44 cellular contexts compared by ENCODE assay signal in the genomic region with DNA sequence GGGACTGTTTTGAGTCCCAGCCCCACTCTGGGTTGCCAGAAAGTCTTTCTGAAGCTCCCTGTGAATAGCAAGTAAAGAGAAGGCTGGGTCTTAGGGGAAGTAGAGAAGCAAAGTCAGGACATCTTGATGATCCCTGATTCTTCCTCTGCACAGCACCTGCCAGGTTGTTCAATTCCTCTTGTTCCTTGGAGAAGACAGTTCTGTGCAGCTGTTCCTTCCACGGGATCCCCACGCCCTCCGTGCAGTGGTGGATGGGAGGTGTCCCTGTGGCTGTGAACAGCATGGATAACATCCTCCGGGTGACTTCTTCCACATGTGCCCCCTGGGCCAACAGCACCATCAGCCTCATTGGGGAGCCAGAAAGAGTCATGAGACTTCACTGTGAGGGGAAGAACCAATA. TPM values are rescaled to one million over a fixed set of nuclear protein-coding genes. Genes with fewer than 3 reads are reported as not detected.
"Had no signal": no experiment of that assay in that cellular context is flagged by ENCODE, and none has a peak within 500 bp of the region (broad histone marks: within the 10 kb centered on the region; RNA-seq: fewer than 3 reads in every experiment).

No MANE protein-coding gene starts in this region.

- H3K27ac ChIP-seq: adrenal gland, ascending aorta, body of pancreas, brain microvascular endothelial cell, breast epithelium, cardiac muscle cell had no signal

- H3K9me3 ChIP-seq: adrenal gland, ascending aorta, body of pancreas had no signal

- H3K9me3 Mint-ChIP-seq: activated naive CD4-positive, alpha-beta T cell treated with anti-CD3 and anti-CD28 coated beads for 36 hours; activated naive CD4-positive, alpha-beta T cell treated with anti-CD3 and anti-CD28 coated beads, Interleukin-2, amount 10 ng/mL, durations not matched to agents 7 days and 5 days; activated naive CD4-positive, alpha-beta T cell treated with anti-CD3 and anti-CD28 coated beads, Interleukin-2, amount 50 U/mL, for 24 hours; activated naive CD8-positive, alpha-beta T cell treated with anti-CD3 and anti-CD28 coated beads, Interleukin-2, amount 50 U/mL, for 24 hours; activated T-helper 1 cell treated with anti-CD3 and anti-CD28 coated beads, Interleukin-12 subunit alpha, Interleukin-12 subunit beta, Interleukin-2, Interleukin-4 antibody, amounts not matched to agents 30 ng/mL and 10 ng/mL and 1 ng/mL, durations not matched to agents 14 hours and 24 hours and 36 hours; activated T-helper 2 cell treated with anti-CD3 and anti-CD28 coated beads, Interferon-gamma antibody, Interleukin-2, Interleukin-4, amounts not matched to agents 10 μg/mL and 5 μg/mL and 100 μg/mL, durations not matched to agents 14 hours and 24 hours and 36 hours; central memory CD8-positive, alpha-beta T cell had no signal

- H3K36me3 Mint-ChIP-seq: activated naive CD4-positive, alpha-beta T cell treated with anti-CD3 and anti-CD28 coated beads, Interleukin-2, amount 10 ng/mL, durations not matched to agents 7 days and 5 days; activated naive CD4-positive, alpha-beta T cell treated with anti-CD3 and anti-CD28 coated beads, Interleukin-2, amount 50 U/mL, for 72 hours; activated naive CD8-positive, alpha-beta T cell; activated naive CD8-positive, alpha-beta T cell treated with anti-CD3 and anti-CD28 coated beads for 36 hours; activated naive CD8-positive, alpha-beta T cell treated with anti-CD3 and anti-CD28 coated beads, Interleukin-2, amount 10 ng/mL, durations not matched to agents 7 days and 5 days; brain had no signal

- DNase-seq: activated effector memory CD4-positive, alpha-beta T cell treated with anti-CD3 and anti-CD28 coated beads, Interleukin-2, amount 50 U/mL, for 16 hours; activated effector memory CD4-positive, alpha-beta T cell treated with Interleukin-2 at 50 U/mL for 16 hours; activated gamma-delta T cell; activated gamma-delta T cell treated with Interleukin-2 at 50 U/mL for 16 hours; activated naive CD4-positive, alpha-beta T cell; activated naive CD4-positive, alpha-beta T cell treated with anti-CD3 and anti-CD28 coated beads for 36 hours; activated naive CD4-positive, alpha-beta T cell treated with anti-CD3 and anti-CD28 coated beads, Interleukin-2, amount 10 ng/mL, durations not matched to agents 7 days and 5 days; activated naive CD4-positive, alpha-beta T cell treated with anti-CD3 and anti-CD28 coated beads, Interleukin-2, amount 50 U/mL, for 16 hours; activated naive CD4-positive, alpha-beta T cell treated with Interleukin-2 at 50 U/mL for 16 hours; activated naive CD8-positive, alpha-beta T cell treated with anti-CD3 and anti-CD28 coated beads for 36 hours; activated naive CD8-positive, alpha-beta T cell treated with anti-CD3 and anti-CD28 coated beads, Interleukin-2, amount 10 ng/mL, durations not matched to agents 7 days and 5 days; activated naive CD8-positive, alpha-beta T cell treated with anti-CD3 and anti-CD28 coated beads, Interleukin-2, amount 50 U/mL, for 24 hours; activated T-cell treated with anti-CD3 and anti-CD28 coated beads, Interleukin-2, amount 50 U/mL, for 1 hour; activated T-cell treated with anti-CD3 and anti-CD28 coated beads, Interleukin-2, amount 50 U/mL, for 24 hours; activated T-cell treated with anti-CD3 and anti-CD28 coated beads, Interleukin-2, amount 50 U/mL, for 4 hours; activated T-cell treated with anti-CD3 and anti-CD28 coated beads, Interleukin-2, amount 50 U/mL, for 48 hours; activated T-cell treated with anti-CD3 and anti-CD28 coated beads, Interleukin-2, amount 50 U/mL, for 72 hours; amniotic stem cell; amygdala; anterior cingulate cortex; aorta; body of pancreas; brain microvascular endothelial cell; caudate nucleus; central memory CD4-positive, alpha-beta T cell; cerebellar nuclear complex had no signal

- FAIRE-seq: astrocyte, bronchial epithelial cell had no signal

- H3K4me3 Mint-ChIP-seq: activated naive CD4-positive, alpha-beta T cell treated with anti-CD3 and anti-CD28 coated beads for 36 hours; activated naive CD4-positive, alpha-beta T cell treated with anti-CD3 and anti-CD28 coated beads, Interleukin-2, amount 10 ng/mL, durations not matched to agents 7 days and 5 days; activated naive CD4-positive, alpha-beta T cell treated with anti-CD3 and anti-CD28 coated beads, Interleukin-2, amount 50 U/mL, for 24 hours; activated naive CD8-positive, alpha-beta T cell; activated naive CD8-positive, alpha-beta T cell treated with anti-CD3 and anti-CD28 coated beads for 36 hours; activated naive CD8-positive, alpha-beta T cell treated with anti-CD3 and anti-CD28 coated beads, Interleukin-2, amount 10 ng/mL, durations not matched to agents 7 days and 5 days; activated naive CD8-positive, alpha-beta T cell treated with anti-CD3 and anti-CD28 coated beads, Interleukin-2, amount 50 U/mL, for 24 hours; activated T-cell treated with anti-CD3 and anti-CD28 coated beads, Interleukin-2, amount 50 U/mL, for 24 hours; activated T-cell treated with anti-CD3 and anti-CD28 coated beads, Interleukin-2, amount 50 U/mL, for 4 hours; activated T-cell treated with anti-CD3 and anti-CD28 coated beads, Interleukin-2, amount 50 U/mL, for 72 hours; activated T-helper 1 cell treated with anti-CD3 and anti-CD28 coated beads, Interleukin-12 subunit alpha, Interleukin-12 subunit beta, Interleukin-2, Interleukin-4 antibody, amounts not matched to agents 30 ng/mL and 10 ng/mL and 1 ng/mL, durations not matched to agents 14 hours and 24 hours and 36 hours; activated T-helper 17 cell treated with anti-CD3 and anti-CD28 coated beads, Interleukin-2, amount 50 U/mL, for 72 hours; brain; central memory CD8-positive, alpha-beta T cell had no signal

- H3K4me1 Mint-ChIP-seq: activated naive CD4-positive, alpha-beta T cell treated with anti-CD3 and anti-CD28 coated beads, Interleukin-2, amount 10 ng/mL, durations not matched to agents 7 days and 5 days; activated naive CD4-positive, alpha-beta T cell treated with anti-CD3 and anti-CD28 coated beads, Interleukin-2, amount 50 U/mL, for 24 hours; activated naive CD8-positive, alpha-beta T cell treated with anti-CD3 and anti-CD28 coated beads for 36 hours; activated naive CD8-positive, alpha-beta T cell treated with anti-CD3 and anti-CD28 coated beads, Interleukin-2, amount 10 ng/mL, durations not matched to agents 7 days and 5 days; activated naive CD8-positive, alpha-beta T cell treated with anti-CD3 and anti-CD28 coated beads, Interleukin-2, amount 50 U/mL, for 24 hours; activated T-helper 17 cell treated with anti-CD3 and anti-CD28 coated beads, Interleukin-2, amount 50 U/mL, for 72 hours; brain; central memory CD8-positive, alpha-beta T cell had no signal

- H3K36me3 ChIP-seq: adrenal gland, ascending aorta, brain microvascular endothelial cell, breast epithelium, cardiac muscle cell had no signal

- H3K27me3 ChIP-seq: ascending aorta, body of pancreas, brain microvascular endothelial cell, cardiac muscle cell had no signal

- H3K4me1 ChIP-seq: adrenal gland, ascending aorta, body of pancreas, breast epithelium had no signal

- H3K4me3 ChIP-seq: adrenal gland, ascending aorta, body of pancreas, breast epithelium, cardiac muscle cell had no signal

- H3K27ac Mint-ChIP-seq: activated naive CD4-positive, alpha-beta T cell treated with anti-CD3 and anti-CD28 coated beads for 36 hours; activated naive CD4-positive, alpha-beta T cell treated with anti-CD3 and anti-CD28 coated beads, Interleukin-2, amount 10 ng/mL, durations not matched to agents 7 days and 5 days; activated naive CD4-positive, alpha-beta T cell treated with anti-CD3 and anti-CD28 coated beads, Interleukin-2, amount 50 U/mL, for 24 hours; activated naive CD4-positive, alpha-beta T cell treated with anti-CD3 and anti-CD28 coated beads, Interleukin-2, amount 50 U/mL, for 72 hours; activated naive CD8-positive, alpha-beta T cell; activated naive CD8-positive, alpha-beta T cell treated with anti-CD3 and anti-CD28 coated beads for 36 hours; activated naive CD8-positive, alpha-beta T cell treated with anti-CD3 and anti-CD28 coated beads, Interleukin-2, amount 10 ng/mL, durations not matched to agents 7 days and 5 days; activated naive CD8-positive, alpha-beta T cell treated with anti-CD3 and anti-CD28 coated beads, Interleukin-2, amount 50 U/mL, for 24 hours; activated T-cell treated with anti-CD3 and anti-CD28 coated beads, Interleukin-2, amount 50 U/mL, for 24 hours; activated T-cell treated with anti-CD3 and anti-CD28 coated beads, Interleukin-2, amount 50 U/mL, for 72 hours; activated T-helper 1 cell treated with anti-CD3 and anti-CD28 coated beads, Interleukin-12 subunit alpha, Interleukin-12 subunit beta, Interleukin-2, Interleukin-4 antibody, amounts not matched to agents 30 ng/mL and 10 ng/mL and 1 ng/mL, durations not matched to agents 14 hours and 24 hours and 36 hours; activated T-helper 17 cell treated with anti-CD3 and anti-CD28 coated beads, Interleukin-2, amount 50 U/mL, for 72 hours; activated T-helper 2 cell treated with anti-CD3 and anti-CD28 coated beads, Interferon-gamma antibody, Interleukin-2, Interleukin-4, amounts not matched to agents 10 μg/mL and 5 μg/mL and 100 μg/mL, durations not matched to agents 14 hours and 24 hours and 36 hours; brain had no signal

RNA-seq across cellular contexts. Expression of a gene that starts 29.1 kb away (rescaled TPM):
- total RNA-seq: activated naive CD4-positive, alpha-beta T cell treated with anti-CD3 and anti-CD28 coated beads for 36 hours; body of pancreas; bronchial epithelial cell; cardiac septum had no signal

RNA-seq across cellular contexts. Expression of a gene that starts 31.5 kb away (rescaled TPM):
- total RNA-seq: activated naive CD4-positive, alpha-beta T cell treated with anti-CD3 and anti-CD28 coated beads for 36 hours; activated naive CD4-positive, alpha-beta T cell treated with anti-CD3 and anti-CD28 coated beads, Interleukin-2, amount 50 U/mL, for 72 hours; activated naive CD8-positive, alpha-beta T cell treated with anti-CD3 and anti-CD28 coated beads for 36 hours; activated naive CD8-positive, alpha-beta T cell treated with anti-CD3 and anti-CD28 coated beads, Interleukin-2, amount 10 ng/mL, durations not matched to agents 7 days and 5 days; activated T-cell treated with anti-CD3 and anti-CD28 coated beads, Interleukin-2, amount 50 U/mL, for 4 hours; activated T-cell treated with anti-CD3 and anti-CD28 coated beads, Interleukin-2, amount 50 U/mL, for 72 hours; activated T-helper 1 cell treated with anti-CD3 and anti-CD28 coated beads, Interleukin-12 subunit alpha, Interleukin-12 subunit beta, Interleukin-2, Interleukin-4 antibody, amounts not matched to agents 30 ng/mL and 10 ng/mL and 1 ng/mL, durations not matched to agents 14 hours and 24 hours and 36 hours; activated T-helper 2 cell treated with anti-CD3 and anti-CD28 coated beads, Interferon-gamma antibody, Interleukin-2, Interleukin-4, amounts not matched to agents 10 μg/mL and 5 μg/mL and 100 μg/mL, durations not matched to agents 14 hours and 24 hours and 36 hours; aorta; ascending aorta; astrocyte; body of pancreas; breast epithelium; bronchial epithelial cell; cardiac muscle cell; cardiac septum; cerebellum; chondrocyte had no signal
- polyA plus RNA-seq: adipose tissue, adrenal gland, aorta, cardiac muscle cell had no signal

RNA-seq across cellular contexts. Expression of a gene that starts 57.5 kb away (rescaled TPM):
- total RNA-seq: astrocyte, bronchial epithelial cell, cardiac muscle cell, chondrocyte had no signal
- polyA plus RNA-seq: cardiac muscle cell had no signal
